Comparison of ENCODE assay signal across 36 cellular contexts in the genomic region with DNA sequence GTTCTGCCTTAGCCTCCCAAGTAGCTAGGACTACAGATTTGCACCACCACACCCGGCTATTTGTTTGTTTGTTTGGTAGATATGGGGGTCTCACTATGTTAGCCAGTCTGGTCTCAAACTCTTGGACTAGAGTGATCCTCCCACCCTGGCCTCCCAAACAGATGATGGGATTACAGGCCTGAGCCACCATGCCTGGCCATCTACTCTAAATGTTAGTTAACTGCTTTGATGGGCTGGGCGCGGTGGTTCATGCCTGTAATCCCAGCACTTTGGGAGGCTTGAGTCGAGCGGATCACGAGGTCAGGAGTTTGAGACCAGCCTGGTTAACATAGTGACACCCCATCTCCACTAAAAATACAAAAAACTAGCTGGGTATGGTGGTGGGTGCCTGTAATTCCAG.
"Had no signal": no experiment of that assay in that cellular context is flagged by ENCODE, and none has a peak within 500 bp of the region (broad histone marks: within the 10 kb centered on the region; RNA-seq: fewer than 3 reads in every experiment).

No MANE protein-coding gene starts in this region.

- H3K27ac ChIP-seq: adrenal gland, body of pancreas, brain microvascular endothelial cell, breast epithelium, VCaP had no signal

- H3K9me3 Mint-ChIP-seq: activated B cell treated with CpG ODN at 0.5 μM for 24 hours; activated CD4-positive, alpha-beta memory T cell treated with anti-CD3 and anti-CD28 coated beads for 36 hours; activated CD4-positive, alpha-beta T cell treated with anti-CD3 and anti-CD28 coated beads, Interleukin-2, amount 10 ng/mL, durations not matched to agents 24 days and 14 days; activated naive CD4-positive, alpha-beta T cell treated with anti-CD3 and anti-CD28 coated beads for 36 hours; activated naive CD8-positive, alpha-beta T cell treated with anti-CD3 and anti-CD28 coated beads for 36 hours; activated T-cell treated with anti-CD3 and anti-CD28 coated beads, Interleukin-2, amount 50 U/mL, for 4 hours; activated T-helper 1 cell treated with anti-CD3 and anti-CD28 coated beads, Interleukin-12 subunit alpha, Interleukin-12 subunit beta, Interleukin-2, Interleukin-4 antibody, amounts not matched to agents 30 ng/mL and 10 ng/mL and 1 ng/mL, durations not matched to agents 14 hours and 24 hours and 36 hours; activated T-helper 17 cell treated with anti-CD3 and anti-CD28 coated beads, Interleukin-2, amount 50 U/mL, for 72 hours; T-helper 2 cell treated with Interferon-gamma antibody and Interleukin-4, amounts not matched to agents 5 μg/mL and 100 μg/mL, for 36 hours had no signal

- H3K4me3 Mint-ChIP-seq: activated B cell treated with CpG ODN at 0.5 μM for 24 hours; activated CD4-positive, alpha-beta memory T cell treated with anti-CD3 and anti-CD28 coated beads for 36 hours; activated CD4-positive, alpha-beta T cell treated with anti-CD3 and anti-CD28 coated beads, Interleukin-2, amount 10 ng/mL, durations not matched to agents 24 days and 14 days; activated CD8-positive, alpha-beta memory T cell treated with anti-CD3 and anti-CD28 coated beads, Interleukin-2, amount 10 ng/mL, durations not matched to agents 7 days and 5 days; activated CD8-positive, alpha-beta T cell treated with anti-CD3 and anti-CD28 coated beads for 36 hours; activated naive CD4-positive, alpha-beta T cell treated with anti-CD3 and anti-CD28 coated beads for 36 hours; activated naive CD8-positive, alpha-beta T cell treated with anti-CD3 and anti-CD28 coated beads for 36 hours; activated T-cell treated with anti-CD3 and anti-CD28 coated beads, Interleukin-2, amount 50 U/mL, for 4 hours; activated T-cell treated with anti-CD3 and anti-CD28 coated beads, Interleukin-2, amount 50 U/mL, for 72 hours; activated T-helper 1 cell treated with anti-CD3 and anti-CD28 coated beads, Interleukin-12 subunit alpha, Interleukin-12 subunit beta, Interleukin-2, Interleukin-4 antibody, amounts not matched to agents 30 ng/mL and 10 ng/mL and 1 ng/mL, durations not matched to agents 14 hours and 24 hours and 36 hours; activated T-helper 17 cell treated with anti-CD3 and anti-CD28 coated beads, Interleukin-2, amount 50 U/mL, for 72 hours; T-helper 1 cell treated with Interleukin-12 subunit alpha and Interleukin-12 subunit beta and Interleukin-4 antibody, amounts not matched to agents 30 μg/mL and 1 μg/mL, for 36 hours; T-helper 2 cell treated with Interferon-gamma antibody and Interleukin-4, amounts not matched to agents 5 μg/mL and 100 μg/mL, for 36 hours had no signal

- ATAC-seq: activated CD8-positive, alpha-beta memory T cell treated with anti-CD3 and anti-CD28 coated beads, Interleukin-2, amount 10 ng/mL, durations not matched to agents 7 days and 5 days; activated CD8-positive, alpha-beta T cell treated with anti-CD3 and anti-CD28 coated beads for 36 hours; activated naive CD4-positive, alpha-beta T cell treated with anti-CD3 and anti-CD28 coated beads, Interleukin-2, amount 50 U/mL, for 72 hours; activated T-cell treated with anti-CD3 and anti-CD28 coated beads, Interleukin-2, amount 50 U/mL, for 4 hours; activated T-cell treated with anti-CD3 and anti-CD28 coated beads, Interleukin-2, amount 50 U/mL, for 72 hours; activated T-helper 17 cell treated with anti-CD3 and anti-CD28 coated beads, Interleukin-2, amount 50 U/mL, for 72 hours; body of pancreas had no signal

- H3K9me3 ChIP-seq: adrenal gland, body of pancreas, breast epithelium had no signal

- H3K4me1 Mint-ChIP-seq: activated B cell treated with CpG ODN at 0.5 μM for 24 hours; activated CD4-positive, alpha-beta T cell treated with anti-CD3 and anti-CD28 coated beads, Interleukin-2, amount 10 ng/mL, durations not matched to agents 24 days and 14 days; activated CD8-positive, alpha-beta memory T cell treated with anti-CD3 and anti-CD28 coated beads, Interleukin-2, amount 10 ng/mL, durations not matched to agents 7 days and 5 days; activated naive CD8-positive, alpha-beta T cell treated with anti-CD3 and anti-CD28 coated beads for 36 hours; activated T-helper 17 cell treated with anti-CD3 and anti-CD28 coated beads, Interleukin-2, amount 50 U/mL, for 72 hours had no signal

- H3K27ac Mint-ChIP-seq: activated B cell treated with CpG ODN at 0.5 μM for 24 hours; activated CD4-positive, alpha-beta memory T cell treated with anti-CD3 and anti-CD28 coated beads for 36 hours; activated CD4-positive, alpha-beta T cell treated with anti-CD3 and anti-CD28 coated beads, Interleukin-2, amount 10 ng/mL, durations not matched to agents 24 days and 14 days; activated CD8-positive, alpha-beta memory T cell treated with anti-CD3 and anti-CD28 coated beads, Interleukin-2, amount 10 ng/mL, durations not matched to agents 7 days and 5 days; activated CD8-positive, alpha-beta T cell treated with anti-CD3 and anti-CD28 coated beads for 36 hours; activated naive CD4-positive, alpha-beta T cell treated with anti-CD3 and anti-CD28 coated beads for 36 hours; activated naive CD4-positive, alpha-beta T cell treated with anti-CD3 and anti-CD28 coated beads, Interleukin-2, amount 50 U/mL, for 72 hours; activated naive CD8-positive, alpha-beta T cell treated with anti-CD3 and anti-CD28 coated beads for 36 hours; activated T-cell treated with anti-CD3 and anti-CD28 coated beads, Interleukin-2, amount 50 U/mL, for 72 hours; activated T-helper 1 cell treated with anti-CD3 and anti-CD28 coated beads, Interleukin-12 subunit alpha, Interleukin-12 subunit beta, Interleukin-2, Interleukin-4 antibody, amounts not matched to agents 30 ng/mL and 10 ng/mL and 1 ng/mL, durations not matched to agents 14 hours and 24 hours and 36 hours; activated T-helper 17 cell treated with anti-CD3 and anti-CD28 coated beads, Interleukin-2, amount 50 U/mL, for 72 hours; T-helper 1 cell treated with Interleukin-12 subunit alpha and Interleukin-12 subunit beta and Interleukin-4 antibody, amounts not matched to agents 30 μg/mL and 1 μg/mL, for 36 hours; T-helper 2 cell treated with Interferon-gamma antibody and Interleukin-4, amounts not matched to agents 5 μg/mL and 100 μg/mL, for 36 hours had no signal

- H3K4me3 ChIP-seq: adrenal gland, body of pancreas, breast epithelium had no signal

- H3K36me3 Mint-ChIP-seq: activated CD4-positive, alpha-beta memory T cell treated with anti-CD3 and anti-CD28 coated beads for 36 hours; activated CD8-positive, alpha-beta memory T cell treated with anti-CD3 and anti-CD28 coated beads, Interleukin-2, amount 10 ng/mL, durations not matched to agents 7 days and 5 days; activated naive CD4-positive, alpha-beta T cell treated with anti-CD3 and anti-CD28 coated beads, Interleukin-2, amount 50 U/mL, for 72 hours; activated naive CD8-positive, alpha-beta T cell treated with anti-CD3 and anti-CD28 coated beads for 36 hours had no signal

- H3K27me3 ChIP-seq: adrenal gland, body of pancreas, brain microvascular endothelial cell, breast epithelium had no signal

- DNase-seq: activated B cell treated with CpG ODN at 0.5 μM for 24 hours; activated CD4-positive, alpha-beta memory T cell treated with anti-CD3 and anti-CD28 coated beads for 36 hours; activated CD4-positive, alpha-beta T cell treated with anti-CD3 and anti-CD28 coated beads for 4 hours; activated CD4-positive, alpha-beta T cell treated with anti-CD3 and anti-CD28 coated beads, Interleukin-2, amount 10 ng/mL, durations not matched to agents 24 days and 14 days; activated CD4-positive, alpha-beta T cell treated with anti-CD3 and anti-CD28 coated beads, Interleukin-2, amount 50 U/mL, for 1 hour; activated CD4-positive, alpha-beta T cell treated with anti-CD3 and anti-CD28 coated beads, Interleukin-2, amount 50 U/mL, for 4 hours; activated CD4-positive, CD25-positive, alpha-beta regulatory T cell treated with anti-CD3 and anti-CD28 coated beads, Interleukin-2, amount 50 U/mL, for 72 hours; activated CD8-positive, alpha-beta T cell treated with anti-CD3 and anti-CD28 coated beads for 36 hours; activated effector memory CD4-positive, alpha-beta T cell treated with anti-CD3 and anti-CD28 coated beads, Interleukin-2, amount 50 U/mL, for 16 hours; activated gamma-delta T cell treated with Interleukin-2 at 50 U/mL for 16 hours; activated naive CD4-positive, alpha-beta T cell; activated naive CD4-positive, alpha-beta T cell treated with anti-CD3 and anti-CD28 coated beads for 36 hours; activated naive CD4-positive, alpha-beta T cell treated with anti-CD3 and anti-CD28 coated beads, Interleukin-2, amount 50 U/mL, for 16 hours; activated naive CD8-positive, alpha-beta T cell treated with anti-CD3 and anti-CD28 coated beads for 36 hours; activated T-cell treated with anti-CD3 and anti-CD28 coated beads for 4 hours; activated T-cell treated with anti-CD3 and anti-CD28 coated beads, Interleukin-2, amount 50 U/mL, for 1 hour; activated T-cell treated with anti-CD3 and anti-CD28 coated beads, Interleukin-2, amount 50 U/mL, for 4 hours; activated T-cell treated with anti-CD3 and anti-CD28 coated beads, Interleukin-2, amount 50 U/mL, for 72 hours; adrenal gland; amniotic stem cell; aorta; body of pancreas; brain microvascular endothelial cell; central memory CD4-positive, alpha-beta T cell; SW 1271; T-helper 1 cell; T-helper 2 cell; T-helper 9 cell had no signal

- H3K36me3 ChIP-seq: adrenal gland, brain microvascular endothelial cell, breast epithelium had no signal

- H3K4me1 ChIP-seq: adrenal gland, body of pancreas, breast epithelium had no signal

- H3K27me3 Mint-ChIP-seq: activated CD4-positive, alpha-beta memory T cell treated with anti-CD3 and anti-CD28 coated beads for 36 hours; activated CD4-positive, alpha-beta T cell treated with anti-CD3 and anti-CD28 coated beads, Interleukin-2, amount 10 ng/mL, durations not matched to agents 24 days and 14 days; activated CD8-positive, alpha-beta memory T cell treated with anti-CD3 and anti-CD28 coated beads, Interleukin-2, amount 10 ng/mL, durations not matched to agents 7 days and 5 days; activated CD8-positive, alpha-beta T cell treated with anti-CD3 and anti-CD28 coated beads for 36 hours; activated naive CD8-positive, alpha-beta T cell treated with anti-CD3 and anti-CD28 coated beads for 36 hours; activated T-helper 17 cell treated with anti-CD3 and anti-CD28 coated beads, Interleukin-2, amount 50 U/mL, for 72 hours had no signal
